ENCODE assay signal across 20 cellular contexts in the genomic region with DNA sequence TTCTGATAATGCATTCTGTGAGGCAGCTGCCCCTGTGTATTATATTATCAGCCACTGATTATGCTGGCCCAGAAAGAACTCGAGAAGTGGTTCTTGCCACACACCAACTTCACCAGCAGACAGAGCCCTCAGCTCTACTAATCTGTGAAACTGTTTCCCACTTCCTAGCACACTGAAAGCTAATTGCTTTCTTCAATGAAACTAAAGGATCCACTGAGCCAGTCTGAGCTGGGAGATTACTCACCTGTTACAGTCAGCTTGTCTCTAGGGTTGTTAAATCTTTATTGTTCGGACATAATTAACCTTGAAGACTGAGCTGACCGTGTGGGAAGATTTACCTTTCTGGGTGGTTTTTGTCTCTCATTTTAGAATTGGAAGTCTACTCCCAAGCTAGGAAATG.
"Had no signal": no experiment of that assay in that cellular context is flagged by ENCODE, and none has a peak within 500 bp of the region (broad histone marks: within the 10 kb centered on the region; RNA-seq: fewer than 3 reads in every experiment).

No MANE protein-coding gene starts in this region.

- H3K27ac Mint-ChIP-seq: activated CD4-positive, alpha-beta memory T cell treated with anti-CD3 and anti-CD28 coated beads, Interleukin-2, amount 10 ng/mL, durations not matched to agents 7 days and 5 days; activated naive CD4-positive, alpha-beta T cell treated with anti-CD3 and anti-CD28 coated beads, Interleukin-2, amount 50 U/mL, for 24 hours; dendritic cell treated with granulocyte-macrophage colony-stimulating factor and Interleukin-4, amounts not matched to agents 40 ng/mL and 50 ng/mL, for 4 days; nephron; stimulated activated naive CD8-positive, alpha-beta T cell treated with anti-CD3 and anti-CD28 coated beads, Interleukin-15, amount 100 ng/mL, for 72 hours; T-helper 17 cell had no signal

- H3K9me3 Mint-ChIP-seq: activated CD4-positive, alpha-beta memory T cell treated with anti-CD3 and anti-CD28 coated beads, Interleukin-2, amount 10 ng/mL, durations not matched to agents 7 days and 5 days; nephron had no signal

- ATAC-seq: foreskin keratinocyte; left ventricle myocardium superior; stimulated activated naive CD8-positive, alpha-beta T cell treated with anti-CD3 and anti-CD28 coated beads, Interleukin-15, amount 100 ng/mL, for 72 hours; T-helper 17 cell had no signal

- H3K36me3 Mint-ChIP-seq: activated naive CD4-positive, alpha-beta T cell treated with anti-CD3 and anti-CD28 coated beads, Interleukin-2, amount 50 U/mL, for 24 hours had no signal

- H3K4me1 Mint-ChIP-seq: activated CD4-positive, alpha-beta memory T cell treated with anti-CD3 and anti-CD28 coated beads, Interleukin-2, amount 10 ng/mL, durations not matched to agents 7 days and 5 days; activated naive CD4-positive, alpha-beta T cell treated with anti-CD3 and anti-CD28 coated beads, Interleukin-2, amount 50 U/mL, for 24 hours; nephron; stimulated activated naive CD8-positive, alpha-beta T cell treated with anti-CD3 and anti-CD28 coated beads, Interleukin-15, amount 100 ng/mL, for 72 hours; T-helper 17 cell had no signal

- H3K27me3 Mint-ChIP-seq: activated CD4-positive, alpha-beta memory T cell treated with anti-CD3 and anti-CD28 coated beads, Interleukin-2, amount 10 ng/mL, durations not matched to agents 7 days and 5 days; activated naive CD4-positive, alpha-beta T cell treated with anti-CD3 and anti-CD28 coated beads, Interleukin-2, amount 50 U/mL, for 24 hours; dendritic cell treated with granulocyte-macrophage colony-stimulating factor and Interleukin-4, amounts not matched to agents 40 ng/mL and 50 ng/mL, for 4 days; stimulated activated naive CD8-positive, alpha-beta T cell treated with anti-CD3 and anti-CD28 coated beads, Interleukin-15, amount 100 ng/mL, for 72 hours; T-helper 17 cell had no signal

- DNase-seq: activated CD4-positive, alpha-beta memory T cell treated with anti-CD3 and anti-CD28 coated beads, Interleukin-2, amount 10 ng/mL, durations not matched to agents 7 days and 5 days; activated CD4-positive, alpha-beta T cell treated with anti-CD3 and anti-CD28 coated beads for 48 hours; activated gamma-delta T cell treated with Interleukin-2 at 50 U/mL for 16 hours; anterior cingulate cortex; brain microvascular endothelial cell; caudate nucleus; effector CD8-positive, alpha-beta T cell; foreskin keratinocyte; kidney; left ventricle myocardium superior; mammary epithelial cell; midbrain; right lobe of liver; stimulated activated CD4-positive, alpha-beta T cell treated with anti-CD3 and anti-CD28 coated beads, Interleukin-1b, Interleukin-23, amount 100 ng/mL, for 48 hours; stimulated activated naive CD8-positive, alpha-beta T cell treated with anti-CD3 and anti-CD28 coated beads, Interleukin-15, amount 100 ng/mL, for 72 hours; T-helper 17 cell; tibial artery had no signal

- H3K4me3 Mint-ChIP-seq: activated CD4-positive, alpha-beta memory T cell treated with anti-CD3 and anti-CD28 coated beads, Interleukin-2, amount 10 ng/mL, durations not matched to agents 7 days and 5 days; activated naive CD4-positive, alpha-beta T cell treated with anti-CD3 and anti-CD28 coated beads, Interleukin-2, amount 50 U/mL, for 24 hours; dendritic cell treated with granulocyte-macrophage colony-stimulating factor and Interleukin-4, amounts not matched to agents 40 ng/mL and 50 ng/mL, for 4 days; nephron; stimulated activated naive CD8-positive, alpha-beta T cell treated with anti-CD3 and anti-CD28 coated beads, Interleukin-15, amount 100 ng/mL, for 72 hours; T-helper 17 cell had no signal
